13 cellular contexts compared by ENCODE assay signal in the genomic region with DNA sequence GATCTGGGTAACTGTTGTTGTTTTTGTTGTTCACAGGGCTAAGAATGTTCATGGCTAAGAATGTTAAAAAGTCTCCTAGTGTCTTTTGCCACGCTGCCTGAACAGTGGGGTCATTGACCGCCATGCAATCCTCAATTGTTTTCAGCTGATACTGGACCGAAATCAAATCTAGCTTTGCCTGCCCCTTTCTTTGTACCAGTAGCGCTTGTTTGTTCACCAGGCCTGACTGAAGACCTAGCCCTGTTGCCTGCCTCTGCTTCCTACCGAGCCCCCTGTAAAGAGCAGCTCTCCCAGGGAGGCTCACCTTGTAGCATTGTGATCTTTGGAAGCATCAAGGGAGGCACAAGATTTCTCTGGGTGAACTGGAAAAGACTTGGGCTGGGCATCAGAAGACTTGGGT. TPM values are rescaled to one million over a fixed set of nuclear protein-coding genes. Genes with fewer than 3 reads are reported as not detected.
DNase-seq lines count a peak whose midpoint lies in the region; ATAC-seq and TF ChIP-seq lines count a peak whose summit lies in the region.
"Had no signal": no experiment of that assay in that cellular context is flagged by ENCODE, and none has a peak within 500 bp of the region (broad histone marks: within the 10 kb centered on the region; RNA-seq: fewer than 3 reads in every experiment).

No MANE protein-coding gene starts in this region.

- ATAC-seq in natural killer cell (no peak), naive B cell (ENCODE audit: low read depth in 2 of 2) (no peak)
- no peak for ATAC-seq in natural killer cell treated with Interleukin-12 subunit alpha and Interleukin-12 subunit beta and Interleukin-15 and Interleukin-18, amount 100 ng/mL, for 72 hours

- H3K9me3 ChIP-seq in GM23248 (ENCODE audit: low read depth): no peaks in the 10 kb centered on the region
- H3K9me3 ChIP-seq: SJSA1 had no signal

- peaks cover 91% of the 10 kb centered on the region for H3K79me2 ChIP-seq in GM23248 (ENCODE audit: insufficient read depth)

- intact Hi-C loops in natural killer cell (cut with micrococcal nuclease) (no loop called here), dorsolateral prefrontal cortex (cut with DNase I) (loop anchor here (1.0 to 2.0 kb wide), 2 partner anchors 25 to 26 kb away; no protein-coding TSS in a partner anchor)

- in situ Hi-C loops in brain microvascular endothelial cell (cut with HindIII; ENCODE audit: low pct_ligation_motif_present, low sequenced_read_pairs): no loop called here
- in situ Hi-C loops in GM23248 (cut with MboI): no loop called here

- H3K4me1 ChIP-seq in GM23248 (ENCODE audit: insufficient read depth): peaks cover 17% of the 10 kb centered on the region

- H3K4me3 ChIP-seq in dorsolateral prefrontal cortex (peak overlapping the region in 39 of 59 donors; percentile 2 to 49 (median 24)), brain microvascular endothelial cell (ENCODE audit: low read depth, low read length) (no peak overlapping the region), GM23248 (no peak overlapping the region)
- H3K4me3 ChIP-seq: SJSA1 had no signal

- H3K9ac ChIP-seq in GM23248: no peak overlapping the region

- TF ChIP-seq CTCF in natural killer cell (IDR thresholded peaks at IDR 0.05) (no peak), dorsolateral prefrontal cortex (IDR thresholded peaks at IDR 0.05 in 54 of 56, conservative IDR thresholded peaks at IDR 0.05 in 2 of 56; ENCODE audit: low read depth in 1 of 56, partially characterized antibody in 56 of 56) (peak in 3 of 56 donors; percentile 4 to 28 (median 20)), brain microvascular endothelial cell (IDR thresholded peaks at IDR 0.05; ENCODE audit: low read depth, low read length, missing control alignments) (no peak)

- H3K27ac ChIP-seq in dorsolateral prefrontal cortex: peak overlapping the region; percentile 3 to 100 (median 97)
- H3K27ac ChIP-seq in brain microvascular endothelial cell: no peak overlapping the region
- H3K27ac ChIP-seq in GM23248: no peak overlapping the region
- H3K27ac ChIP-seq: epithelial cell of prostate, SJSA1 had no signal

- peaks cover 2% of the 10 kb centered on the region for H3K36me3 ChIP-seq in brain microvascular endothelial cell (replicated peaks)
- no peaks in the 10 kb centered on the region for H3K36me3 ChIP-seq in GM23248 (ENCODE audit: low read depth)

- H4K20me1 ChIP-seq in GM23248 (ENCODE audit: insufficient read depth): peaks cover 2% of the 10 kb centered on the region; the same call in 1 of the 2 replicates

- H3F3A ChIP-seq in GM23248 (ENCODE audit: insufficient read depth): peaks cover 25% of the 10 kb centered on the region

- peak overlapping the region; percentile 84 to 86 for H3K27ac Mint-ChIP-seq in natural killer cell
- H3K27ac Mint-ChIP-seq in natural killer cell treated with Interleukin-12 subunit alpha and Interleukin-12 subunit beta and Interleukin-15 and Interleukin-18, amount 100 ng/mL, for 72 hours: peak overlapping the region in 1 of 2 donors; percentile 16
- peak overlapping the region in 4 of 6 donors; percentile 24 to 79 (median 52) for H3K27ac Mint-ChIP-seq in naive B cell

- DNase-seq in natural killer cell (no peak), dorsolateral prefrontal cortex (peak in 6 of 10 donors; percentile 34 to 70 (median 51)), naive B cell (no peak), AML-193 (lab: John Stamatoyannopoulos, UW) (no peak), brain microvascular endothelial cell (no peak), SW480 (ENCODE audit: low spot score) (no peak), GM23248 (no peak)
- no peak for DNase-seq in natural killer cell treated with Interleukin-12 subunit alpha and Interleukin-12 subunit beta and Interleukin-15 and Interleukin-18, amount 100 ng/mL, for 72 hours (ENCODE audit: low spot score)
- DNase-seq: aorta, EL, NCI-H748 treated with DMSO at 0.1 percent for 48 hours had no signal

- H3K27me3 ChIP-seq in dorsolateral prefrontal cortex (no peaks in the 10 kb centered on the region), brain microvascular endothelial cell (replicated peaks) (no peaks in the 10 kb centered on the region), GM23248 (replicated peaks; ENCODE audit: insufficient read depth) (no peaks in the 10 kb centered on the region)
- H3K27me3 ChIP-seq: SJSA1 had no signal

- H3K9me2 ChIP-seq in GM23248 (ENCODE audit: insufficient read depth): no peaks in the 10 kb centered on the region

- no peak overlapping the region for H2AFZ ChIP-seq in GM23248

- no peak overlapping the region for H3K4me3 Mint-ChIP-seq in natural killer cell
- no peak overlapping the region for H3K4me3 Mint-ChIP-seq in natural killer cell treated with Interleukin-12 subunit alpha and Interleukin-12 subunit beta and Interleukin-15 and Interleukin-18, amount 100 ng/mL, for 72 hours
- H3K4me3 Mint-ChIP-seq in naive B cell: no peak overlapping the region

- H3K4me2 ChIP-seq in GM23248 (ENCODE audit: unreplicated experiment): no peak overlapping the region

- H3K9me3 Mint-ChIP-seq in natural killer cell (no peaks in the 10 kb centered on the region), naive B cell (no peaks in the 10 kb centered on the region)
- no peaks in the 10 kb centered on the region for H3K9me3 Mint-ChIP-seq in natural killer cell treated with Interleukin-12 subunit alpha and Interleukin-12 subunit beta and Interleukin-15 and Interleukin-18, amount 100 ng/mL, for 72 hours

- WGBS in GM23248 (ENCODE audit: low coverage in 1 of 2, low lambda C conversion rate in 2 of 2, missing lambda C conversion rate in 2 of 2), 2 experiments: 64 to 69% methylated on average over 5 of the region's 5 CpGs

- H3K27me3 Mint-ChIP-seq in natural killer cell (ENCODE audit: low read depth in 2 of 2): no peaks in the 10 kb centered on the region
- H3K27me3 Mint-ChIP-seq in natural killer cell treated with Interleukin-12 subunit alpha and Interleukin-12 subunit beta and Interleukin-15 and Interleukin-18, amount 100 ng/mL, for 72 hours: no peaks in the 10 kb centered on the region
- no peaks in the 10 kb centered on the region for H3K27me3 Mint-ChIP-seq in naive B cell

- no peaks in the 10 kb centered on the region for H3K36me3 Mint-ChIP-seq in natural killer cell
- no peaks in the 10 kb centered on the region for H3K36me3 Mint-ChIP-seq in natural killer cell treated with Interleukin-12 subunit alpha and Interleukin-12 subunit beta and Interleukin-15 and Interleukin-18, amount 100 ng/mL, for 72 hours
- H3K36me3 Mint-ChIP-seq in naive B cell: no peaks in the 10 kb centered on the region

- H3K4me1 Mint-ChIP-seq in natural killer cell: peaks cover 32 to 36% of the 10 kb centered on the region in 2 donors
- peaks cover 24 to 27% of the 10 kb centered on the region in 2 donors for H3K4me1 Mint-ChIP-seq in natural killer cell treated with Interleukin-12 subunit alpha and Interleukin-12 subunit beta and Interleukin-15 and Interleukin-18, amount 100 ng/mL, for 72 hours (ENCODE audit: low read depth in 2 of 2)
- peaks cover 17 to 41% (median 40%) of the 10 kb centered on the region in 3 donors for H3K4me1 Mint-ChIP-seq in naive B cell

RNA-seq across cellular contexts. Expression of a gene that starts 6.7 kb away (rescaled TPM):
- 10 to 100 TPM; 47.1 to 62.6 (median 55.2) TPM for total RNA-seq in natural killer cell
- 10 to 100 TPM; 39.5 to 64.0 TPM for total RNA-seq in natural killer cell treated with Interleukin-12 subunit alpha and Interleukin-12 subunit beta and Interleukin-15 and Interleukin-18, amount 100 ng/mL, for 72 hours
- 100 to 1,000 TPM in 44 of 120 experiments, 10 to 100 TPM in 76; 53.3 to 206 (median 92.7) TPM for total RNA-seq in dorsolateral prefrontal cortex
- 10 to 100 TPM; 30.9 to 46.2 (median 36.8) TPM for polyA plus RNA-seq in naive B cell (ENCODE audit: low read depth in 6 of 6)
- total RNA-seq in GM23248 (2014; rRNA removed; shearing (Covaris generic)): 49.5 and 81.9 TPM in 2 replicates
- polyA plus RNA-seq in GM23248 (2016; fragmentation: Nextera tagmentation; extraction: Ambion mirVana): 46.3 and 46.6 TPM in 2 replicates

Comparison
In these comparisons a context has a peak if more than half of its experiments do, and no peak if none do; other contexts are left out.
1. DNase-seq: peak in dorsolateral prefrontal cortex (6 of 10); none in natural killer cell (single experiment), natural killer cell treated with Interleukin-12 subunit alpha and Interleukin-12 subunit beta and Interleukin-15 and Interleukin-18, amount 100 ng/mL, for 72 hours (single experiment), naive B cell (single experiment), AML-193 (0 of 2), brain microvascular endothelial cell (single experiment), SW480 (single experiment) and GM23248 (single experiment).
2. H3K27ac ChIP-seq: peak in dorsolateral prefrontal cortex (59 of 59); none in brain microvascular endothelial cell (single experiment) and GM23248 (single experiment).
3. H3K4me3 ChIP-seq: peak in dorsolateral prefrontal cortex (39 of 59); none in brain microvascular endothelial cell (single experiment) and GM23248 (single experiment).